ENCODE assay signal across 22 cellular contexts in genomic region chr1:41377397-41377796, GRCh38. TPM values are rescaled to one million over a fixed set of nuclear protein-coding genes. Genes with fewer than 3 reads are reported as not detected.
"Had no signal": no experiment of that assay in that cellular context is flagged by ENCODE, and none has a peak within 500 bp of the region (broad histone marks: within the 10 kb centered on the region; RNA-seq: fewer than 3 reads in every experiment).

No MANE protein-coding gene starts in this region.

- H3K27ac Mint-ChIP-seq: activated CD4-positive, alpha-beta memory T cell treated with anti-CD3 and anti-CD28 coated beads for 36 hours; activated CD4-positive, alpha-beta T cell treated with anti-CD3 and anti-CD28 coated beads for 36 hours; activated naive CD4-positive, alpha-beta T cell treated with anti-CD3 and anti-CD28 coated beads, Interleukin-2, amount 50 U/mL, for 72 hours; activated T-helper 1 cell treated with anti-CD3 and anti-CD28 coated beads, Interleukin-12 subunit alpha, Interleukin-12 subunit beta, Interleukin-2, Interleukin-4 antibody, amounts not matched to agents 30 ng/mL and 10 ng/mL and 1 ng/mL, durations not matched to agents 14 hours and 24 hours and 36 hours; nephron progenitor cell; WTC11 had no signal

- H3K9me3 ChIP-seq: adrenal gland, gastrocnemius medialis, left ventricle myocardium inferior, tibial artery had no signal

- DNase-seq: activated CD4-positive, alpha-beta memory T cell treated with anti-CD3 and anti-CD28 coated beads for 36 hours; activated CD4-positive, alpha-beta T cell treated with anti-CD3 and anti-CD28 coated beads for 36 hours; activated gamma-delta T cell treated with Interleukin-2 at 50 U/mL for 16 hours; activated T-cell treated with anti-CD3 and anti-CD28 coated beads for 4 hours; adrenal gland; cerebellar nuclear complex; cortex of kidney; erythroblast; gastrocnemius medialis; head of caudate nucleus; left ventricle myocardium inferior; mammary epithelial cell; nephron progenitor cell; occipital lobe; stimulated activated CD4-positive, alpha-beta T cell treated with anti-CD3 and anti-CD28 coated beads, Interleukin-1b, Interleukin-23, amount 100 ng/mL, for 48 hours; stimulated activated naive CD8-positive, alpha-beta T cell treated with anti-CD3 and anti-CD28 coated beads, Interleukin-15, Interleukin-2, amounts not matched to agents 100 U/mL and 50 U/mL, for 24 hours; substantia nigra; tibial artery had no signal

- H3K4me3 Mint-ChIP-seq: activated CD4-positive, alpha-beta memory T cell treated with anti-CD3 and anti-CD28 coated beads for 36 hours; activated CD4-positive, alpha-beta T cell treated with anti-CD3 and anti-CD28 coated beads for 36 hours; activated T-helper 1 cell treated with anti-CD3 and anti-CD28 coated beads, Interleukin-12 subunit alpha, Interleukin-12 subunit beta, Interleukin-2, Interleukin-4 antibody, amounts not matched to agents 30 ng/mL and 10 ng/mL and 1 ng/mL, durations not matched to agents 14 hours and 24 hours and 36 hours; nephron progenitor cell; WTC11 had no signal

- H3K36me3 ChIP-seq: adrenal gland, gastrocnemius medialis, left ventricle myocardium inferior had no signal

- H3K9me3 Mint-ChIP-seq: activated CD4-positive, alpha-beta memory T cell treated with anti-CD3 and anti-CD28 coated beads for 36 hours; activated naive CD4-positive, alpha-beta T cell treated with anti-CD3 and anti-CD28 coated beads, Interleukin-2, amount 50 U/mL, for 72 hours; activated T-helper 1 cell treated with anti-CD3 and anti-CD28 coated beads, Interleukin-12 subunit alpha, Interleukin-12 subunit beta, Interleukin-2, Interleukin-4 antibody, amounts not matched to agents 30 ng/mL and 10 ng/mL and 1 ng/mL, durations not matched to agents 14 hours and 24 hours and 36 hours; nephron progenitor cell; WTC11 had no signal

- H3K27me3 ChIP-seq: adrenal gland had no signal

- H3K4me3 ChIP-seq: adrenal gland, gastrocnemius medialis, left ventricle myocardium inferior, tibial artery had no signal

- H3K36me3 Mint-ChIP-seq: activated CD4-positive, alpha-beta memory T cell treated with anti-CD3 and anti-CD28 coated beads for 36 hours; activated naive CD4-positive, alpha-beta T cell treated with anti-CD3 and anti-CD28 coated beads, Interleukin-2, amount 50 U/mL, for 72 hours; WTC11 had no signal

- H3K27ac ChIP-seq: adrenal gland, gastrocnemius medialis, left ventricle myocardium inferior, tibial artery had no signal

RNA-seq across cellular contexts. Expression of gene FOXO6, which starts 16.2 kb away (rescaled TPM):
- total RNA-seq: activated T-helper 1 cell treated with anti-CD3 and anti-CD28 coated beads, Interleukin-12 subunit alpha, Interleukin-12 subunit beta, Interleukin-2, Interleukin-4 antibody, amounts not matched to agents 30 ng/mL and 10 ng/mL and 1 ng/mL, durations not matched to agents 14 hours and 24 hours and 36 hours; bronchial epithelial cell had no signal
